Comparison of ENCODE assay signal across 17 cellular contexts in genomic region chr18:72871091-72871490, GRCh38. TPM values are rescaled to one million over a fixed set of nuclear protein-coding genes. Genes with fewer than 3 reads are reported as not detected.
A peak's percentile ranks its signal among the peaks of the same experiment; 100 is the strongest.
DNase-seq lines count a peak whose midpoint lies in the region; ATAC-seq lines count a peak whose summit lies in the region.
"Had no signal": no experiment of that assay in that cellular context is flagged by ENCODE, and none has a peak within 500 bp of the region (broad histone marks: within the 10 kb centered on the region; RNA-seq: fewer than 3 reads in every experiment).

No MANE protein-coding gene starts in this region.

- no peak for ATAC-seq in GM21360 (IDR thresholded peaks at IDR 0.05; ENCODE audit: unreplicated experiment)
- ATAC-seq: right cardiac atrium; stimulated activated naive B cell treated with anti-CD40 and anti-IgM and Interleukin-4, amounts not matched to agents 10 μg/mL and 1 μg/mL and 100 μg/mL, for 72 hours had no signal

- DNase-seq in Daoy (ENCODE audit: low read depth) = peak; percentile 29
- DNase-seq in MV-4-11 (lab: John Stamatoyannopoulos, UW) = peak; percentile 38
- peak; percentile 44 for DNase-seq in brain pericyte (ENCODE audit: low read depth, low spot score)
- peak; percentile 19 for DNase-seq in renal cortical epithelial cell (ENCODE audit: low read depth)
- DNase-seq in HuH-7.5 (ENCODE audit: low spot score) = no peak
- no peak for DNase-seq in Ammon's horn (ENCODE audit: low spot score)
- DNase-seq: activated CD4-positive, CD25-positive, alpha-beta regulatory T cell treated with anti-CD3 and anti-CD28 coated beads, Interleukin-2, amount 50 U/mL, for 72 hours; activated CD8-positive, alpha-beta memory T cell treated with anti-CD3 and anti-CD28 coated beads, Interleukin-2, amount 50 U/mL, for 48 hours; colonic mucosa; esophagus squamous epithelium; NCI-H2171 treated with DMSO at 0.1 percent for 48 hours; right cardiac atrium; stimulated activated CD4-positive, alpha-beta T cell treated with anti-CD3 and anti-CD28 coated beads, Interleukin-4, amount 100 ng/mL, for 4 hours; stimulated activated naive B cell treated with anti-CD40 and anti-IgM and Interleukin-4, amounts not matched to agents 10 μg/mL and 1 μg/mL and 100 μg/mL, for 72 hours had no signal

RNA-seq across cellular contexts. Expression of gene NETO1, which starts 3.3 kb away (rescaled TPM):
- 4.1 and 4.9 TPM in 2 replicates for total RNA-seq in Daoy (2014; rRNA removed; shearing (Covaris generic))
- total RNA-seq in renal cortical epithelial cell = 0.89 and 4.9 TPM in 2 replicates
- total RNA-seq: colonic mucosa, lung microvascular endothelial cell, vagina had no signal

Comparison
In these comparisons a context has a peak if more than half of its experiments do, and no peak if none do; other contexts are left out.
1. DNase-seq: peak in Daoy (single experiment), MV-4-11 (single experiment), brain pericyte (single experiment) and renal cortical epithelial cell (single experiment); none in HuH-7.5 (single experiment) and Ammon's horn (single experiment).